ENCODE assay signal across 26 cellular contexts in genomic region chr6:134918418-134918961, GRCh38. TPM values are rescaled to one million over a fixed set of nuclear protein-coding genes. Genes with fewer than 3 reads are reported as not detected.
A peak's percentile ranks its signal among the peaks of the same experiment; 100 is the strongest.
DNase-seq lines count a peak whose midpoint lies in the region; ATAC-seq, FAIRE-seq and TF ChIP-seq lines count a peak whose summit lies in the region.
"Had no signal": no experiment of that assay in that cellular context is flagged by ENCODE, and none has a peak within 500 bp of the region (broad histone marks: within the 10 kb centered on the region; RNA-seq: fewer than 3 reads in every experiment).

No MANE protein-coding gene starts in this region.

- no peak overlapping the region for H2BK12ac ChIP-seq in H1 (ENCODE audit: low read depth, low read length)

- no peaks in the 10 kb centered on the region for H3K9me3 ChIP-seq in H1 (ENCODE audit: insufficient read depth in 2 of 2, low read depth in 1 of 2, low read length in 1 of 2)
- no peaks in the 10 kb centered on the region for H3K9me3 ChIP-seq in right lobe of liver
- H3K9me3 ChIP-seq: SK-N-SH had no signal

- no peak overlapping the region for H2BK120ac ChIP-seq in H1 (replicated peaks; ENCODE audit: low read depth, low read length)

- no peaks in the 10 kb centered on the region; a peak in 1 of 7 replicates for H3K4me1 ChIP-seq in H1 (replicated peaks in 1 of 4; ENCODE audit: control insufficient read depth in 3 of 4, insufficient read depth in 4 of 4, low read length in 3 of 4)
- H3K4me1 ChIP-seq in right lobe of liver = no peaks in the 10 kb centered on the region

- H4K91ac ChIP-seq in H1 (replicated peaks; ENCODE audit: insufficient read length, low read length) = no peak overlapping the region

- no peak overlapping the region for H3K4me3 Mint-ChIP-seq in HFFc6
- H3K4me3 Mint-ChIP-seq: B cell had no signal

- no peaks in the 10 kb centered on the region for H3K23me2 ChIP-seq in H1 (ENCODE audit: low read depth, low read length)

- FAIRE-seq in H1 (lab: Jason Lieb, UNC) = no peak
- FAIRE-seq: A204.1, GM18507, GM19239 had no signal

- 90% methylated on average over 17 of the region's 17 CpGs; no CpG with 5 or more reads in 1 of the 2 experiments for WGBS in H1 (ENCODE audit: extremely low coverage in 1 of 2, insufficient coverage in 1 of 2, insufficient read length in 1 of 2, insufficient replicate concordance in 2 of 2, low coverage in 1 of 2, low lambda C conversion rate in 2 of 2, missing lambda C conversion rate in 1 of 2), 2 experiments
- WGBS in right lobe of liver (ENCODE audit: insufficient coverage, low coverage, low lambda C conversion rate, missing lambda C conversion rate) = 85% methylated on average over 9 of the region's 17 CpGs

- no peak overlapping the region for H3K27ac Mint-ChIP-seq in HFFc6
- H3K27ac Mint-ChIP-seq: B cell had no signal

- H4K5ac ChIP-seq in H1 (ENCODE audit: insufficient read length, low read depth, low read length) = no peak overlapping the region

- no peak overlapping the region for H3K18ac ChIP-seq in H1 (ENCODE audit: extremely low read depth, low read length)

- TF ChIP-seq POLR2A in H1 (IDR thresholded peaks at IDR 0.05; ENCODE audit: control extremely low read depth in 1 of 2, low read depth in 2 of 2, low read length in 2 of 2) (no peak), right lobe of liver (IDR thresholded peaks at IDR 0.05) (no peak)

- peak in 3 of 4 donors; percentile 27 to 39 (median 28) for ATAC-seq in right lobe of liver

- H3K23ac ChIP-seq in H1 (ENCODE audit: insufficient read length) = no peak overlapping the region

- H2BK20ac ChIP-seq in H1 (ENCODE audit: low read length) = no peak overlapping the region

- TF ChIP-seq RAD21 in H1 (IDR thresholded peaks at IDR 0.05 in 1 of 2, conservative IDR thresholded peaks at IDR 0.05 in 1 of 2; ENCODE audit: low read depth in 2 of 2, low read length in 2 of 2) = peak in 1 of 2 experiments; percentile 35; a peak in 2 of 4 replicates

- no peak overlapping the region for H3K4ac ChIP-seq in H1 (replicated peaks; ENCODE audit: insufficient read length, low read depth, low read length)

- H3K36me3 ChIP-seq in H1 (ENCODE audit: control insufficient read depth in 2 of 4, insufficient read depth in 4 of 4, low read length in 3 of 4) (no peaks in the 10 kb centered on the region), right lobe of liver (peaks cover 0 to 61% (median 30%) of the 10 kb centered on the region in 4 donors)

- CTCF ChIA-PET in H1 (lab: Charles Lee; ENCODE audit: partially characterized antibody) = interaction anchor here (1.0 to 2.5 kb wide), 11 partner anchors 9 to 794 kb away, joined by 3 to 28 read pairs (median 4); no protein-coding TSS in a partner anchor

- H3K27me3 ChIP-seq in H1 (replicated peaks in 1 of 4; ENCODE audit: control insufficient read depth in 3 of 4, extremely low read depth in 1 of 4, insufficient read depth in 3 of 4, low read length in 3 of 4) (no peaks in the 10 kb centered on the region), right lobe of liver (no peaks in the 10 kb centered on the region)

- DNase-seq in HFFc6 = no peak
- no peak for DNase-seq in H1 (ENCODE audit: low read depth in 1 of 2, low spot score in 2 of 2)
- no peak for DNase-seq in right lobe of liver
- no peak for DNase-seq in NCI-H1417 (lab: John Stamatoyannopoulos, UW)
- DNase-seq in KG1 (lab: John Stamatoyannopoulos, UW) = no peak
- DNase-seq in NCI-H2107 treated with DMSO at 0.1 percent for 48 hours (lab: John Stamatoyannopoulos, UW; ENCODE audit: unreplicated experiment) = no peak
- no peak for DNase-seq in DMS114 treated with DMSO at 0.1 percent for 48 hours (lab: John Stamatoyannopoulos, UW; ENCODE audit: unreplicated experiment)
- DNase-seq: DMS79 treated with DMSO at 0.1 percent for 48 hours; IMR-90; Karpas-422; NCI-H1436; NCI-H187 treated with DMSO at 0.1 percent for 48 hours; NCI-H2107; NCI-H226; NCI-H524; NCI-H774; NK-92 treated with Interleukin-12 subunit alpha and Interleukin-12 subunit beta, amount 100 ng/mL, for 24 hours; SIG-M5; SK-N-SH had no signal

- POLR2A ChIA-PET in H1 (lab: Charles Lee; ENCODE audit: partially characterized antibody) = interaction anchor here (0.6 kb wide), 1 partner anchor 109 kb away, joined by 3 read pairs; no protein-coding TSS in a partner anchor

- no peak overlapping the region for H4K8ac ChIP-seq in H1 (ENCODE audit: extremely low read depth, insufficient read depth, low read length)

- no peak overlapping the region for H2BK5ac ChIP-seq in H1 (ENCODE audit: low read depth, low read length)

- H3K9ac ChIP-seq in H1 (replicated peaks in 1 of 4; ENCODE audit: extremely low read depth in 1 of 4, low read depth in 3 of 4, low read length in 3 of 4) = no peak overlapping the region
- H3K9ac ChIP-seq: SK-N-SH had no signal

- H3K79me2 ChIP-seq in H1 (ENCODE audit: control insufficient read depth in 1 of 2, insufficient read depth in 2 of 2, low read length in 2 of 2) = no peaks in the 10 kb centered on the region

- H3K79me1 ChIP-seq in H1 (ENCODE audit: low read depth, low read length) = no peaks in the 10 kb centered on the region

- H2BK15ac ChIP-seq in H1 (ENCODE audit: low read length) = no peak overlapping the region

- H4K20me1 ChIP-seq in H1 (replicated peaks in 1 of 2; ENCODE audit: control insufficient read depth in 1 of 2, insufficient read depth in 2 of 2, low read length in 2 of 2) = no peaks in the 10 kb centered on the region

- peaks cover 5% of the 10 kb centered on the region; the same call in 1 of the 2 replicates for H3K27me3 Mint-ChIP-seq in HFFc6 (ENCODE audit: insufficient read depth)
- H3K27me3 Mint-ChIP-seq: B cell had no signal

- no peak overlapping the region for H3K4me2 ChIP-seq in H1 (ENCODE audit: insufficient read depth in 1 of 2, low read depth in 2 of 2, low read length in 2 of 2)
- H3K4me2 ChIP-seq: SK-N-SH had no signal

- no peaks in the 10 kb centered on the region for H3K9me3 Mint-ChIP-seq in HFFc6

- TF ChIP-seq EP300 in H1 (IDR thresholded peaks at IDR 0.05; ENCODE audit: borderline replicate concordance in 1 of 2, low read depth in 2 of 2, low read length in 2 of 2) = no peak

- no peak overlapping the region for H3K4me3 ChIP-seq in H1 (ENCODE audit: extremely low read depth in 1 of 4, insufficient read depth in 2 of 4, low read depth in 3 of 4, low read length in 4 of 4)
- H3K4me3 ChIP-seq in right lobe of liver = no peak overlapping the region

- no peak overlapping the region for H2AK5ac ChIP-seq in H1 (ENCODE audit: low read depth, low read length)

- no peak overlapping the region for H3K27ac ChIP-seq in H1 (ENCODE audit: low read depth, low read length)
- H3K27ac ChIP-seq in right lobe of liver = no peak overlapping the region
- H3K27ac ChIP-seq: RWPE1 had no signal

- H3K56ac ChIP-seq in H1 (replicated peaks; ENCODE audit: insufficient read length, low read depth, low read length) = no peak overlapping the region

- H2AFZ ChIP-seq in H1 (ENCODE audit: low read length) = peak overlapping the region; percentile 42; the same call in 1 of the 2 replicates

- H3K4me1 Mint-ChIP-seq in HFFc6 (ENCODE audit: low read depth) = peaks cover 7% of the 10 kb centered on the region
- H3K4me1 Mint-ChIP-seq: B cell had no signal

- no peaks in the 10 kb centered on the region for H3K36me3 Mint-ChIP-seq in HFFc6 (ENCODE audit: low read depth)

- H3K14ac ChIP-seq in H1 (ENCODE audit: insufficient read length) = no peak overlapping the region

- intact Hi-C loops in right lobe of liver (cut with DNase I) = no loop called here

- 0 out of 3 replicates have a peak, but pooled peaks have one; percentile 8 for TF ChIP-seq CTCF in GM12872 (IDR thresholded peaks at IDR 0.05; ENCODE audit: insufficient read depth, low read depth, low read length)
- peak; percentile 12; the same call in 1 of the 2 replicates for TF ChIP-seq CTCF in HFFc6 (IDR thresholded peaks at IDR 0.05)
- peak; percentile 23 to 54 (median 52) for TF ChIP-seq CTCF in H1 (IDR thresholded peaks at IDR 0.05; ENCODE audit: control extremely low read depth in 1 of 3, insufficient read depth in 1 of 3, low read depth in 1 of 3, low read length in 3 of 3)
- no peak for TF ChIP-seq CTCF in right lobe of liver (IDR thresholded peaks at IDR 0.05)

TF ChIP-seq in H1, 55 proteins besides CTCF, POLR2A, EP300 and RAD21:
- TF ChIP-seq RFX5 (IDR thresholded peaks at IDR 0.05; ENCODE audit: borderline replicate concordance, low read depth, low read length) (no peak), CHD2 (IDR thresholded peaks at IDR 0.05; ENCODE audit: low read length) (no peak), SRF (IDR thresholded peaks at IDR 0.05; ENCODE audit: low read depth, low read length) (no peak), KDM5A (IDR thresholded peaks at IDR 0.05; ENCODE audit: low read length) (no peak), KDM4A (IDR thresholded peaks at IDR 0.05; ENCODE audit: low read depth, low read length, severe bottlenecking) (no peak), CTBP2 (IDR thresholded peaks at IDR 0.05; ENCODE audit: borderline replicate concordance, insufficient read depth, insufficient read length, low read length) (no peak), SIRT6 (IDR thresholded peaks at IDR 0.05; ENCODE audit: low read length) (no peak), SIN3A (conservative IDR thresholded peaks at IDR 0.05 in 1 of 2, IDR thresholded peaks at IDR 0.05 in 1 of 2; ENCODE audit: low read depth in 1 of 2, low read length in 2 of 2) (no peak), SIX5 (IDR thresholded peaks at IDR 0.05; ENCODE audit: low read depth, low read length) (no peak), NRF1 (IDR thresholded peaks at IDR 0.05; ENCODE audit: low read depth, low read length) (no peak), HDAC6 (IDR thresholded peaks at IDR 0.05; ENCODE audit: low read depth, low read length) (no peak), ASH2L (IDR thresholded peaks at IDR 0.05; ENCODE audit: low read length) (no peak), RBBP5 (IDR thresholded peaks at IDR 0.05; ENCODE audit: borderline replicate concordance, low read depth, low read length) (no peak), JUN (IDR thresholded peaks at IDR 0.05; ENCODE audit: low read depth, low read length) (no peak), EGR1 (IDR thresholded peaks at IDR 0.05; ENCODE audit: borderline replicate concordance, low read depth, low read length) (no peak)

RNA-seq across cellular contexts. Expression of gene ALDH8A1, which starts 31.4 kb away (rescaled TPM):
- not detected for total RNA-seq in HFFc6 (2021; fragmentation: NEBNext Ultra II Directional; extraction: Animal tissue kit (Norgen Biotek cat#: 25700))
- 0.28 TPM in 1 of 2 replicates, not detected in the other for total RNA-seq in H1 (2021; fragmentation: NEBNext Ultra II Directional; extraction: Animal tissue kit (Norgen Biotek cat#: 25700))
- 0.08 and 0.09 TPM in 2 replicates for polyA plus RNA-seq in H1 (2011; rRNA removed)
- 0.09 TPM for polyA plus RNA-seq in H1 (2011; cell fraction: cytosol; rRNA removed)
- 0.17 TPM for polyA plus RNA-seq in H1 (2011; cell fraction: nucleus; rRNA removed)
- polyA plus RNA-seq in H1 (2012, experiment 1 of 2) = 0.17 to 0.23 TPM (median 0.22 TPM) in 3 of 4 replicates, not detected in the other
- polyA plus RNA-seq in H1 (2012, experiment 2 of 2) = not detected
- polyA plus RNA-seq in H1 (2013, experiment 1 of 2) = 0.16 TPM
- 0.07 TPM for polyA plus RNA-seq in H1 (2013, experiment 2 of 2)
- 0.44 and 0.69 TPM in 2 replicates for polyA minus RNA-seq in H1 (2011; rRNA and poly(A)+ RNA removed)
- not detected for polyA minus RNA-seq in H1 (2011; cell fraction: cytosol; rRNA and poly(A)+ RNA removed)
- not detected for polyA minus RNA-seq in H1 (2011; cell fraction: nucleus; rRNA and poly(A)+ RNA removed)
- 100 to 1,000 TPM in 4 of 6 experiments, 10 to 100 TPM in 2; 91.4 to 175 (median 166) TPM for total RNA-seq in right lobe of liver
- total RNA-seq: H4 had no signal

Comparison
In these comparisons a context has a peak if more than half of its experiments do, and no peak if none do; other contexts are left out.
1. CTCF ChIP-seq: peak in GM12872 (single experiment), HFFc6 (single experiment) and H1 (3 of 3); none in right lobe of liver (0 of 4).
2. RNA of gene ALDH8A1, which starts 31.4 kb away (total RNA-seq): 91.4 to 175 TPM in right lobe of liver; 0.28 TPM in H1 and not detected in HFFc6; every median in the first group is over 10 times any median in the second.